In genomic region chr13:49607761-49608160, GRCh38 we compare ENCODE assay signal across 7 cellular contexts. TPM values are rescaled to one million over a fixed set of nuclear protein-coding genes. Genes with fewer than 3 reads are reported as not detected.
DNase-seq lines count a peak whose midpoint lies in the region; ATAC-seq, FAIRE-seq and TF ChIP-seq lines count a peak whose summit lies in the region.

No MANE protein-coding gene starts in this region.

- H3K9me2 ChIP-seq in DOHH2 (replicated peaks; ENCODE audit: control insufficient read depth, low read length) (no peaks in the 10 kb centered on the region), Karpas-422 (replicated peaks; ENCODE audit: insufficient read depth, low read length) (no peaks in the 10 kb centered on the region)

- no peak for TF ChIP-seq EP300 in GM12878 (IDR thresholded peaks at IDR 0.05; ENCODE audit: borderline replicate concordance in 1 of 2, control insufficient read depth in 1 of 2, low read depth in 2 of 2, low read length in 2 of 2)

- H3K9me3 ChIP-seq in DOHH2 (ENCODE audit: control insufficient read depth, insufficient read depth, low read length) (no peaks in the 10 kb centered on the region), Karpas-422 (ENCODE audit: low read length) (no peaks in the 10 kb centered on the region), GM12878 (replicated peaks; ENCODE audit: control insufficient read depth, insufficient read depth, low read length) (no peaks in the 10 kb centered on the region), neutrophil (no peaks in the 10 kb centered on the region), trophoblast cell (ENCODE audit: insufficient read depth, low read depth, low read length) (no peaks in the 10 kb centered on the region)

- no peak overlapping the region for H3K23ac ChIP-seq in trophoblast cell (ENCODE audit: low read length)

- peak overlapping the region; percentile 84 for H3K27ac ChIP-seq in DOHH2 (ENCODE audit: low read depth, low read length)
- no peak overlapping the region for H3K27ac ChIP-seq in Karpas-422 (ENCODE audit: low read length)
- H3K27ac ChIP-seq in GM12878 (ENCODE audit: control insufficient read depth, insufficient read depth) = no peak overlapping the region
- peak overlapping the region; percentile 35 for H3K27ac ChIP-seq in neutrophil
- H3K27ac ChIP-seq in trophoblast cell (ENCODE audit: low read depth, low read length) = no peak overlapping the region

- no peak overlapping the region for H2BK5ac ChIP-seq in trophoblast cell (ENCODE audit: low read depth, low read length, poor library complexity)

- no peak for TF ChIP-seq CTCF in DOHH2 (IDR thresholded peaks at IDR 0.05; ENCODE audit: low read depth, low read length, poor library complexity, severe bottlenecking)
- no peak for TF ChIP-seq CTCF in GM12878 (IDR thresholded peaks at IDR 0.05 in 2 of 3, conservative IDR thresholded peaks at IDR 0.05 in 1 of 3; ENCODE audit: control insufficient read depth in 2 of 3, extremely low read depth in 1 of 3, insufficient read depth in 1 of 3, low read depth in 3 of 3, low read length in 3 of 3)
- TF ChIP-seq CTCF in neutrophil (IDR thresholded peaks at IDR 0.05) = no peak

- DNase-seq in Karpas-422 (no peak), GM12878 (ENCODE audit: low read depth, low spot score) (no peak), trophoblast cell (no peak)
- no peak for DNase-seq in stimulated activated CD4-positive, alpha-beta T cell treated with anti-CD3 and anti-CD28 coated beads, Interleukin-4, amount 100 ng/mL, for 24 hours

- BruUV-seq in GM12878 (replicated peaks; lab: Mats Ljungman, UMichigan) = no TSS peak

- no peak overlapping the region for H3K14ac ChIP-seq in trophoblast cell (ENCODE audit: low read length)

- H2AK5ac ChIP-seq in trophoblast cell (ENCODE audit: low read length) = no peak overlapping the region

- H3K9ac ChIP-seq in Karpas-422 (ENCODE audit: low read length) (no peak overlapping the region), GM12878 (ENCODE audit: control insufficient read depth, insufficient read depth, low read length) (no peak overlapping the region), trophoblast cell (ENCODE audit: low read length) (no peak overlapping the region)

- 7% methylated on average over 5 of the region's 5 CpGs for WGBS in GM12878 (ENCODE audit: insufficient coverage, insufficient replicate concordance, low lambda C conversion rate, missing lambda C conversion rate)
- WGBS in trophoblast cell (ENCODE audit: extremely low coverage, insufficient coverage, insufficient read length) = no CpG with 5 or more reads among the region's 5 CpGs

- H3K18ac ChIP-seq in trophoblast cell (ENCODE audit: low read length) = no peak overlapping the region

- H3K79me2 ChIP-seq in DOHH2 (ENCODE audit: control insufficient read depth, low read length) = no peaks in the 10 kb centered on the region
- no peaks in the 10 kb centered on the region for H3K79me2 ChIP-seq in Karpas-422 (ENCODE audit: low read length)
- H3K79me2 ChIP-seq in GM12878 (ENCODE audit: control insufficient read depth, insufficient read depth, low read length) = no peaks in the 10 kb centered on the region
- H3K79me2 ChIP-seq in trophoblast cell (ENCODE audit: control insufficient read depth, insufficient read depth, low read length, poor library complexity) = no peaks in the 10 kb centered on the region

- SMC1A ChIA-PET in GM12878 (lab: Charles Lee; ENCODE audit: uncharacterized antibody, unreplicated experiment) = interaction anchor here (0.6 to 3.8 kb wide), 12 partner anchors 20 to 326 kb away, joined by 3 to 24 read pairs (median 3); partner anchors contain the start of gene ARL11

- no peak overlapping the region for H4K8ac ChIP-seq in trophoblast cell (ENCODE audit: low read depth, low read length)

- no peak overlapping the region for H4K91ac ChIP-seq in trophoblast cell (ENCODE audit: low read depth, low read length)

- H3K4me1 ChIP-seq in DOHH2 (ENCODE audit: control insufficient read depth, low read length) (peaks cover 82% of the 10 kb centered on the region), Karpas-422 (ENCODE audit: low read length) (peaks cover 44% of the 10 kb centered on the region), GM12878 (ENCODE audit: control insufficient read depth, insufficient read depth, low read length) (peaks cover 5% of the 10 kb centered on the region; the same call in 1 of the 2 replicates), neutrophil (ENCODE audit: control insufficient read depth in 1 of 2, insufficient read depth in 1 of 2, low read depth in 1 of 2, low read length in 1 of 2) (peaks cover 22 to 26% of the 10 kb centered on the region in 2 experiments), trophoblast cell (ENCODE audit: control insufficient read depth in 1 of 2, insufficient read depth in 2 of 2, low read length in 2 of 2) (no peaks in the 10 kb centered on the region)

- no peaks in the 10 kb centered on the region for H3K27me3 ChIP-seq in DOHH2 (ENCODE audit: control insufficient read depth, low read length)
- H3K27me3 ChIP-seq in Karpas-422 (ENCODE audit: low read length) = no peaks in the 10 kb centered on the region
- H3K27me3 ChIP-seq in GM12878 (replicated peaks in 1 of 2; ENCODE audit: control insufficient read depth in 2 of 2, insufficient read depth in 2 of 2, low read length in 1 of 2) = no peaks in the 10 kb centered on the region
- H3K27me3 ChIP-seq in neutrophil = no peaks in the 10 kb centered on the region
- no peaks in the 10 kb centered on the region for H3K27me3 ChIP-seq in trophoblast cell (ENCODE audit: insufficient read depth, low read length)

- H3K4me2 ChIP-seq in DOHH2 (ENCODE audit: low read length) (peak overlapping the region; percentile 84), Karpas-422 (ENCODE audit: low read depth, low read length, poor library complexity, severe bottlenecking) (no peak overlapping the region), GM12878 (ENCODE audit: control insufficient read depth, insufficient read depth) (no peak overlapping the region), trophoblast cell (ENCODE audit: low read length) (no peak overlapping the region)

- in situ Hi-C loops in GM12878 (cut with MboI) = loop anchor here (5.0 kb wide), 2 partner anchors 185 to 305 kb away; no protein-coding TSS in a partner anchor

- TF ChIP-seq POLR2A in GM12878 (IDR thresholded peaks at IDR 0.05; ENCODE audit: low read depth, low read length) = no peak

- H3K36me3 ChIP-seq in DOHH2 (ENCODE audit: control insufficient read depth, low read length) (no peaks in the 10 kb centered on the region), Karpas-422 (ENCODE audit: insufficient read depth, low read length) (no peaks in the 10 kb centered on the region), GM12878 (ENCODE audit: control insufficient read depth in 2 of 2, insufficient read depth in 2 of 2, low read length in 1 of 2) (no peaks in the 10 kb centered on the region), neutrophil (no peaks in the 10 kb centered on the region), trophoblast cell (ENCODE audit: control insufficient read depth in 1 of 2, insufficient read depth in 2 of 2, low read length in 2 of 2) (no peaks in the 10 kb centered on the region)

- TF ChIP-seq RAD21 in GM12878 (IDR thresholded peaks at IDR 0.05; ENCODE audit: insufficient read depth, low read depth, low read length) = no peak

- no peak overlapping the region for H2BK120ac ChIP-seq in trophoblast cell (ENCODE audit: insufficient read depth, low read length, poor library complexity)

- no peak overlapping the region for H4K12ac ChIP-seq in trophoblast cell (ENCODE audit: low read depth, low read length)

- no peak overlapping the region for H3K4ac ChIP-seq in trophoblast cell (ENCODE audit: low read depth, low read length)

- CTCF ChIA-PET in GM12878 (lab: Yijun Ruan, JAX) = interaction anchor here (0.7 to 3.6 kb wide), 18 partner anchors 9 to 360 kb away, joined by 3 to 42 read pairs (median 4); partner anchors contain the start of genes CAB39L and CDADC1

- RAD21 ChIA-PET in GM12878 (lab: Charles Lee; ENCODE audit: unreplicated experiment) = interaction anchor here (0.9 to 2.9 kb wide), 11 partner anchors 9 to 308 kb away, joined by 3 to 11 read pairs (median 3); no protein-coding TSS in a partner anchor

- no peak for FAIRE-seq in GM12878 (lab: Jason Lieb, UNC)

- no peaks in the 10 kb centered on the region for H3K79me1 ChIP-seq in trophoblast cell (ENCODE audit: low read length)

- intact Hi-C loops in GM12878 (cut with micrococcal nuclease; ENCODE audit: unreplicated experiment) = loop anchor here (1.0 to 5.0 kb wide), 4 partner anchors 111 to 365 kb away; no protein-coding TSS in a partner anchor

- H3K4me3 ChIP-seq in DOHH2 (ENCODE audit: low read length) (peak overlapping the region; percentile 68), Karpas-422 (ENCODE audit: low read length) (no peak overlapping the region), GM12878 (no peak overlapping the region), neutrophil (ENCODE audit: low read depth in 1 of 2, low read length in 1 of 2) (no peak overlapping the region), trophoblast cell (ENCODE audit: low read depth, low read length) (no peak overlapping the region)

- POLR2A ChIA-PET in GM12878 (lab: Charles Lee) = no interaction called here

- ATAC-seq in GM12878 = no peak
- ATAC-seq in HG03108 (IDR thresholded peaks at IDR 0.05; ENCODE audit: unreplicated experiment) = no peak

- H4K20me1 ChIP-seq in DOHH2 (ENCODE audit: control insufficient read depth, insufficient read depth, low read depth, low read length) = no peaks in the 10 kb centered on the region
- no peaks in the 10 kb centered on the region for H4K20me1 ChIP-seq in Karpas-422 (ENCODE audit: insufficient read depth, low read depth, low read length)
- H4K20me1 ChIP-seq in GM12878 (ENCODE audit: control insufficient read depth, insufficient read depth) = no peaks in the 10 kb centered on the region

- H3F3A ChIP-seq in DOHH2 (ENCODE audit: control insufficient read depth, insufficient read depth) = peaks cover 28% of the 10 kb centered on the region

- H2AFZ ChIP-seq in Karpas-422 (ENCODE audit: low read length) (peak overlapping the region; percentile 70; the same call in 1 of the 2 replicates), GM12878 (ENCODE audit: control insufficient read depth, low read depth, low read length) (peak overlapping the region; percentile 95; the same call in 1 of the 2 replicates), trophoblast cell (ENCODE audit: insufficient read depth, low read length, poor library complexity) (no peak overlapping the region)

- H2BK12ac ChIP-seq in trophoblast cell (ENCODE audit: low read length) = no peak overlapping the region

RNA-seq across cellular contexts. Expression of gene ARL11, which starts 20.5 kb away (rescaled TPM):
- total RNA-seq in Karpas-422 (2014; rRNA removed; shearing (Covaris generic); ENCODE audit: low replicate concordance) = 8.3 TPM in 2 replicates
- 10.1 and 10.3 TPM in 2 replicates for total RNA-seq in GM12878 (2013; cell fraction: nucleolus; rRNA removed)
- total RNA-seq in GM12878 (2014; rRNA removed) (3.8 and 4.1 TPM in 2 replicates), GM12878 (2014; rRNA removed; fragmentation: Illumina TruSeq; extraction: Trizol) (5.9 TPM in 2 replicates), GM12878 (2021) (5.3 and 5.6 TPM in 2 replicates)
- 2.3 TPM for polyA plus RNA-seq in GM12878 (2011; ENCODE audit: low read depth)
- polyA plus RNA-seq in GM12878 (2011; rRNA removed) (1.6 and 2.3 TPM in 2 replicates), GM12878 (2014; fragmentation: Illumina TruSeq; extraction: Trizol) (4.3 and 4.8 TPM in 2 replicates), GM12878 (2014; fragmentation: Nextera tagmentation; extraction: Ambion mirVana) (1 to 10 TPM; 2.0 to 2.6 TPM), GM12878 (2014; rRNA removed) (7.2 and 7.4 TPM in 2 replicates), GM12878 (2016; fragmentation: Nextera tagmentation; extraction: Ambion mirVana) (1 to 10 TPM; 4.0 to 5.3 TPM)
- polyA plus RNA-seq in GM12878 (2011; cell fraction: cytosol; rRNA removed) = 1.0 and 1.4 TPM in 2 replicates
- polyA plus RNA-seq in GM12878 (2011; cell fraction: nucleus; rRNA removed) = 0.61 and 0.69 TPM in 2 replicates
- polyA plus RNA-seq in GM12878 (2012) = 3.2 and 3.4 TPM in 2 replicates
- 1.2 and 2.1 TPM in 2 replicates for polyA minus RNA-seq in GM12878 (2011; rRNA and poly(A)+ RNA removed)
- polyA minus RNA-seq in GM12878 (2011; cell fraction: cytosol; rRNA and poly(A)+ RNA removed) = 0.80 TPM in 1 of 2 replicates, not detected in the other
- 0.85 and 1.8 TPM in 2 replicates for polyA minus RNA-seq in GM12878 (2011; cell fraction: nucleus; rRNA and poly(A)+ RNA removed)
- polyA plus RNA-seq in trophoblast cell (2013) = 0.10 and 0.12 TPM in 2 replicates

RNA-seq across cellular contexts. Expression of gene RCBTB1, which starts 22.4 kb away (rescaled TPM):
- total RNA-seq in Karpas-422 (2014; rRNA removed; shearing (Covaris generic); ENCODE audit: low replicate concordance) = 41.1 and 45.1 TPM in 2 replicates
- total RNA-seq in GM12878 (2013; cell fraction: nucleolus; rRNA removed) = 7.5 and 23.5 TPM in 2 replicates
- total RNA-seq in GM12878 (2014; rRNA removed) (7.5 and 9.4 TPM in 2 replicates), GM12878 (2014; rRNA removed; fragmentation: Illumina TruSeq; extraction: Trizol) (11.4 and 11.7 TPM in 2 replicates), GM12878 (2021) (10.6 and 12.3 TPM in 2 replicates)
- 4.5 TPM for polyA plus RNA-seq in GM12878 (2011; ENCODE audit: low read depth)
- polyA plus RNA-seq in GM12878 (2011; rRNA removed) (11.4 and 13.9 TPM in 2 replicates), GM12878 (2014; fragmentation: Illumina TruSeq; extraction: Trizol) (13.5 and 16.6 TPM in 2 replicates), GM12878 (2014; fragmentation: Nextera tagmentation; extraction: Ambion mirVana) (1 to 10 TPM; 5.1 to 5.7 TPM), GM12878 (2014; rRNA removed) (8.6 and 11.1 TPM in 2 replicates), GM12878 (2016; fragmentation: Nextera tagmentation; extraction: Ambion mirVana) (10 to 100 TPM; 11.1 to 11.3 TPM)
- 5.1 TPM in 2 replicates for polyA plus RNA-seq in GM12878 (2011; cell fraction: cytosol; rRNA removed)
- polyA plus RNA-seq in GM12878 (2011; cell fraction: nucleus; rRNA removed) = 8.9 and 12.5 TPM in 2 replicates
- polyA plus RNA-seq in GM12878 (2012) = 6.3 and 6.5 TPM in 2 replicates
- 8.1 and 8.5 TPM in 2 replicates for polyA minus RNA-seq in GM12878 (2011; rRNA and poly(A)+ RNA removed)
- 2.8 and 4.2 TPM in 2 replicates for polyA minus RNA-seq in GM12878 (2011; cell fraction: cytosol; rRNA and poly(A)+ RNA removed)
- polyA minus RNA-seq in GM12878 (2011; cell fraction: nucleus; rRNA and poly(A)+ RNA removed) = 3.7 and 6.2 TPM in 2 replicates
- 7.5 and 7.8 TPM in 2 replicates for polyA plus RNA-seq in trophoblast cell (2013)

Comparison
In these comparisons a context has a peak if more than half of its experiments do, and no peak if none do; other contexts are left out.
1. H3K27ac ChIP-seq: peak in DOHH2 (single experiment) and neutrophil (single experiment); none in Karpas-422 (single experiment), GM12878 (single experiment) and trophoblast cell (single experiment).